22 cellular contexts compared by ENCODE assay signal in the genomic region with DNA sequence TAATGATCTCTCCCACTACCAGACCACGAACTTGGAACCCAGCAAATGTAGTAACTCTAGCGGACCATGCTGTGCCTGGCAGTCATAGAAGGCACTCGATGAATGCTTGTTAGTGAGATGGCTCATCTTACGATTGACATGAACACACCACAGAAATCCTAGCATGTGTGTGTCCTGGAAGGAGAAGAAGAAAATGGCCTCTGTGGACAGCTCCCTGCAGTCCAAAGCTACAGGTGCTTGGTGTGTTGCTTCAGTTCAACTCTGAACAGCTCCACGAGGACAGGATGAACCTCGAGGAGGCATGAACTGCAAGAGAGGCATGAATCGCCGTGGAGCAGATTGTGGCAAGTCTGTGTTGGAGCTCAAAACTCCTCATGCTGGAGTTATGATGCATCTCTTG.
"Had no signal": no experiment of that assay in that cellular context is flagged by ENCODE, and none has a peak within 500 bp of the region (broad histone marks: within the 10 kb centered on the region; RNA-seq: fewer than 3 reads in every experiment).

No MANE protein-coding gene starts in this region.

- H3K27ac ChIP-seq: breast epithelium, parathyroid adenoma, thyroid gland had no signal

- H3K9me3 ChIP-seq: breast epithelium, mucosa of descending colon, thyroid gland, uterus had no signal

- ATAC-seq: activated CD8-positive, alpha-beta T cell treated with anti-CD3 and anti-CD28 coated beads for 36 hours; activated T-cell treated with anti-CD3 and anti-CD28 coated beads, Interleukin-2, amount 50 U/mL, for 4 hours; mucosa of descending colon; naive thymus-derived CD8-positive, alpha-beta T cell; stimulated activated memory B cell treated with anti-CD40 and anti-IgM and Interleukin-4, amounts not matched to agents 10 μg/mL and 1 μg/mL and 100 μg/mL, for 72 hours had no signal

- H3K9me3 Mint-ChIP-seq: activated B cell treated with CpG ODN at 0.5 μM for 24 hours; activated CD8-positive, alpha-beta T cell treated with anti-CD3 and anti-CD28 coated beads for 36 hours; activated naive CD4-positive, alpha-beta T cell treated with anti-CD3 and anti-CD28 coated beads, Interleukin-2, amount 50 U/mL, for 24 hours; activated T-cell treated with anti-CD3 and anti-CD28 coated beads, Interleukin-2, amount 50 U/mL, for 4 hours; naive thymus-derived CD8-positive, alpha-beta T cell; stimulated activated memory B cell treated with anti-CD40 and anti-IgM and Interleukin-4, amounts not matched to agents 10 μg/mL and 1 μg/mL and 100 μg/mL, for 72 hours had no signal

- H3K4me1 Mint-ChIP-seq: activated B cell treated with CpG ODN at 0.5 μM for 24 hours; stimulated activated memory B cell treated with anti-CD40 and anti-IgM and Interleukin-4, amounts not matched to agents 10 μg/mL and 1 μg/mL and 100 μg/mL, for 72 hours had no signal

- H3K4me1 ChIP-seq: breast epithelium, parathyroid adenoma, uterus had no signal

- H3K4me3 Mint-ChIP-seq: activated B cell treated with CpG ODN at 0.5 μM for 24 hours; activated CD8-positive, alpha-beta T cell treated with anti-CD3 and anti-CD28 coated beads for 36 hours; activated naive CD4-positive, alpha-beta T cell treated with anti-CD3 and anti-CD28 coated beads, Interleukin-2, amount 50 U/mL, for 24 hours; activated T-cell treated with anti-CD3 and anti-CD28 coated beads, Interleukin-2, amount 50 U/mL, for 4 hours; memory B cell; naive thymus-derived CD8-positive, alpha-beta T cell; stimulated activated memory B cell treated with anti-CD40 and anti-IgM and Interleukin-4, amounts not matched to agents 10 μg/mL and 1 μg/mL and 100 μg/mL, for 72 hours had no signal

- H3K27me3 Mint-ChIP-seq: activated B cell treated with CpG ODN at 0.5 μM for 24 hours; activated naive CD4-positive, alpha-beta T cell treated with anti-CD3 and anti-CD28 coated beads, Interleukin-2, amount 50 U/mL, for 24 hours; naive thymus-derived CD8-positive, alpha-beta T cell; stimulated activated memory B cell treated with anti-CD40 and anti-IgM and Interleukin-4, amounts not matched to agents 10 μg/mL and 1 μg/mL and 100 μg/mL, for 72 hours had no signal

- H3K4me3 ChIP-seq: breast epithelium, mucosa of descending colon, thyroid gland, uterus had no signal

- H3K36me3 Mint-ChIP-seq: activated naive CD4-positive, alpha-beta T cell treated with anti-CD3 and anti-CD28 coated beads, Interleukin-2, amount 50 U/mL, for 24 hours; memory B cell; naive thymus-derived CD8-positive, alpha-beta T cell; stimulated activated memory B cell treated with anti-CD40 and anti-IgM and Interleukin-4, amounts not matched to agents 10 μg/mL and 1 μg/mL and 100 μg/mL, for 72 hours had no signal

- H3K27ac Mint-ChIP-seq: activated B cell treated with CpG ODN at 0.5 μM for 24 hours; activated CD8-positive, alpha-beta T cell treated with anti-CD3 and anti-CD28 coated beads for 36 hours; activated naive CD4-positive, alpha-beta T cell treated with anti-CD3 and anti-CD28 coated beads, Interleukin-2, amount 50 U/mL, for 24 hours; memory B cell; stimulated activated memory B cell treated with anti-CD40 and anti-IgM and Interleukin-4, amounts not matched to agents 10 μg/mL and 1 μg/mL and 100 μg/mL, for 72 hours had no signal

- DNase-seq: activated B cell treated with CpG ODN at 0.5 μM for 24 hours; activated CD4-positive, alpha-beta T cell treated with anti-CD3 and anti-CD28 coated beads for 48 hours; activated CD8-positive, alpha-beta T cell treated with anti-CD3 and anti-CD28 coated beads for 36 hours; activated effector memory CD4-positive, alpha-beta T cell treated with Interleukin-2 at 50 U/mL for 16 hours; activated T-cell treated with anti-CD3 and anti-CD28 coated beads, Interleukin-2, amount 50 U/mL, for 4 hours; amygdala; erythroblast; hippocampal formation; kidney; left ventricle myocardium superior; mucosa of descending colon; naive thymus-derived CD8-positive, alpha-beta T cell; retina; stimulated activated CD4-positive, alpha-beta T cell treated with anti-CD3 and anti-CD28 coated beads, Interleukin-2, amount 100 ng/mL, for 48 hours; T-helper 2 cell; thyroid gland; uterus had no signal

- H3K27me3 ChIP-seq: breast epithelium, thyroid gland, uterus had no signal

- H3K36me3 ChIP-seq: breast epithelium, thyroid gland, uterus had no signal
